ENCODE assay signal across 1 cellular context in genomic region chr7:66204822-66205735, GRCh38.
TF ChIP-seq lines count a peak whose summit lies in the region.

TSS of gene TPST1 (plus strand) at chr7:66205334. CDS start at chr7:66240426, 35,092 bp downstream.

TF ChIP-seq in HepG2, 621 proteins besides CTCF, POLR2A, EP300 and RAD21 (continued from another document and continues in another):
- no peak for TF ChIP-seq CSRNP2 (CRISPR knock-in tag; conservative IDR thresholded peaks at IDR 0.05; ENCODE audit: low read depth)
- peak; percentile 90 for TF ChIP-seq ZMYM4 (CRISPR knock-in tag; IDR thresholded peaks at IDR 0.05)
- no peak for TF ChIP-seq THAP7 (CRISPR knock-in tag; IDR thresholded peaks at IDR 0.05)
- no peak for TF ChIP-seq PTBP1 (IDR thresholded peaks at IDR 0.05; ENCODE audit: low read depth, low read length, poor library complexity, severe bottlenecking)
- no peak for TF ChIP-seq NFIC (IDR thresholded peaks at IDR 0.05; ENCODE audit: low read length)
- TF ChIP-seq ARID3A (IDR thresholded peaks at IDR 0.05; ENCODE audit: low read depth, low read length): 0 out of 2 replicates have a peak, but pooled peaks have one; percentile 18
- TF ChIP-seq PRDM4 (CRISPR knock-in tag; IDR thresholded peaks at IDR 0.05; ENCODE audit: borderline replicate concordance): no peak
- peak; percentile 73; the same call in 1 of the 2 replicates for TF ChIP-seq HOMEZ (CRISPR knock-in tag; IDR thresholded peaks at IDR 0.05; ENCODE audit: low read depth)
- TF ChIP-seq NFE2 (CRISPR knock-in tag; IDR thresholded peaks at IDR 0.05): no peak
- TF ChIP-seq ASH2L (IDR thresholded peaks at IDR 0.05; ENCODE audit: insufficient read length, low read depth, low read length): peak; percentile 66
- TF ChIP-seq ZSCAN30 (CRISPR knock-in tag; IDR thresholded peaks at IDR 0.05): no peak
- no peak; the same call in 1 of the 2 replicates for TF ChIP-seq ZNF598 (CRISPR knock-in tag; IDR thresholded peaks at IDR 0.05; ENCODE audit: borderline replicate concordance)
- peak; percentile 89 for TF ChIP-seq RFX1 (IDR thresholded peaks at IDR 0.05)
- TF ChIP-seq ZNF232 (CRISPR knock-in tag; IDR thresholded peaks at IDR 0.05; ENCODE audit: borderline replicate concordance): peak; percentile 38; the same call in 1 of the 2 replicates
- TF ChIP-seq TCF7L2 (IDR thresholded peaks at IDR 0.05; ENCODE audit: low read depth, low read length): no peak
- no peak for TF ChIP-seq HMGXB3 (CRISPR knock-in tag; IDR thresholded peaks at IDR 0.05; ENCODE audit: borderline replicate concordance)
- TF ChIP-seq ZNF335 (CRISPR knock-in tag; IDR thresholded peaks at IDR 0.05): no peak
- TF ChIP-seq ZNF576 (CRISPR knock-in tag; IDR thresholded peaks at IDR 0.05): no peak
- peak; percentile 80 for TF ChIP-seq RFX5 (IDR thresholded peaks at IDR 0.05; ENCODE audit: low read depth, low read length)
- no peak for TF ChIP-seq JUNB (CRISPR knock-in tag; IDR thresholded peaks at IDR 0.05; ENCODE audit: borderline replicate concordance)
- no peak for TF ChIP-seq ARHGAP35 (CRISPR knock-in tag; IDR thresholded peaks at IDR 0.05; ENCODE audit: borderline replicate concordance)
- TF ChIP-seq ADNP (CRISPR knock-in tag; IDR thresholded peaks at IDR 0.05): no peak
- no peak for TF ChIP-seq TRAFD1 (CRISPR knock-in tag; IDR thresholded peaks at IDR 0.05; ENCODE audit: borderline replicate concordance)
- peak; percentile 80; the same call in 1 of the 2 replicates for TF ChIP-seq MXD3 (CRISPR knock-in tag; IDR thresholded peaks at IDR 0.05)
- TF ChIP-seq RBAK (CRISPR knock-in tag; IDR thresholded peaks at IDR 0.05): no peak
- peak; percentile 44; the same call in 1 of the 2 replicates for TF ChIP-seq ZNF556 (CRISPR knock-in tag; IDR thresholded peaks at IDR 0.05; ENCODE audit: borderline replicate concordance)
- peak; percentile 79 for TF ChIP-seq ZNF792 (CRISPR knock-in tag; IDR thresholded peaks at IDR 0.05)
- TF ChIP-seq ZNF891 (CRISPR knock-in tag; IDR thresholded peaks at IDR 0.05): no peak
- TF ChIP-seq THAP11 (CRISPR knock-in tag; IDR thresholded peaks at IDR 0.05): 0 out of 2 replicates have a peak, but pooled peaks have one; percentile 61
- TF ChIP-seq MEIS2 (CRISPR knock-in tag; IDR thresholded peaks at IDR 0.05): 0 out of 2 replicates have a peak, but pooled peaks have one; percentile 15
- no peak for TF ChIP-seq ZNF703 (CRISPR knock-in tag; IDR thresholded peaks at IDR 0.05; ENCODE audit: borderline replicate concordance)
- no peak for TF ChIP-seq SIX4 (CRISPR knock-in tag; IDR thresholded peaks at IDR 0.05)
- TF ChIP-seq ZNF713 (CRISPR knock-in tag; IDR thresholded peaks at IDR 0.05): no peak
- no peak for TF ChIP-seq ZNF749 (CRISPR knock-in tag; IDR thresholded peaks at IDR 0.05; ENCODE audit: borderline replicate concordance)
- no peak for TF ChIP-seq ZNF260 (CRISPR knock-in tag; IDR thresholded peaks at IDR 0.05; ENCODE audit: borderline replicate concordance, low read depth)
- TF ChIP-seq ATF7-NPFF (CRISPR knock-in tag; IDR thresholded peaks at IDR 0.05; ENCODE audit: low read depth): no peak
- TF ChIP-seq MED8 (CRISPR knock-in tag; IDR thresholded peaks at IDR 0.05; ENCODE audit: insufficient replicate concordance): no peak
- TF ChIP-seq ZBTB49 (CRISPR knock-in tag; IDR thresholded peaks at IDR 0.05; ENCODE audit: borderline replicate concordance): no peak
- no peak for TF ChIP-seq RAD51 (IDR thresholded peaks at IDR 0.05; ENCODE audit: borderline replicate concordance)
- TF ChIP-seq ZFYVE20 (CRISPR knock-in tag; IDR thresholded peaks at IDR 0.05; ENCODE audit: borderline replicate concordance, low read depth): no peak
- TF ChIP-seq NFKBIZ (CRISPR knock-in tag; IDR thresholded peaks at IDR 0.05): 0 out of 2 replicates have a peak, but pooled peaks have one; percentile 55
- peak; percentile 54; the same call in 1 of the 2 replicates for TF ChIP-seq YEATS2 (CRISPR knock-in tag; IDR thresholded peaks at IDR 0.05; ENCODE audit: borderline replicate concordance)
- no peak for TF ChIP-seq SMAD1 (CRISPR knock-in tag; IDR thresholded peaks at IDR 0.05; ENCODE audit: borderline replicate concordance, low read depth)
- no peak for TF ChIP-seq ZNF362 (CRISPR knock-in tag; IDR thresholded peaks at IDR 0.05; ENCODE audit: borderline replicate concordance)
